In the genomic region with DNA sequence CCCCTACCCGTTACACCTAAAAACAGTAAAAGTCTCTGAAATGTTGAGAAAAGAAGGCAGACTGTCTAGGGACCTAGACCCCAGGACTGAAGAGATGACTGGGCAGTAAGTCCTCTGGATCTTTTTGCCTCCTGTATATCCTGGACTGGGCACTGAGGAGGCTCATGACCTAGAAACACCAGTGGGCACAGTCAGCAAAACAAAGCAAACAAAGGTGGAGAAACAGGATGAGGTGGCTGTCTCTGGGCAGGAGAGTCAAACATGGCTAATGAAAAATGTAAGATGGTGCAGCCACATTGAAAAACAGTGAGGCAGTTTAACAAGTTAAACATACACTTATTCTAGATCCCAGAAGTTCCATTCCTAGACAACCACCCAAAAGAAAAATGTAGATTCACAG, we compare ENCODE assay signal across 30 cellular contexts. TPM values are rescaled to one million over a fixed set of nuclear protein-coding genes. Genes with fewer than 3 reads are reported as not detected.
DNase-seq lines count a peak whose midpoint lies in the region; ATAC-seq, FAIRE-seq and TF ChIP-seq lines count a peak whose summit lies in the region.
"Had no signal": no experiment of that assay in that cellular context is flagged by ENCODE, and none has a peak within 500 bp of the region (broad histone marks: within the 10 kb centered on the region; RNA-seq: fewer than 3 reads in every experiment).

No MANE protein-coding gene starts in this region.

- TF ChIP-seq RAD21 in A549 (conservative IDR thresholded peaks at IDR 0.05 in 1 of 2, IDR thresholded peaks at IDR 0.05 in 1 of 2) = no peak
- TF ChIP-seq RAD21 in HepG2 (CRISPR knock-in tag; IDR thresholded peaks at IDR 0.05) = no peak

- no peaks in the 10 kb centered on the region for H3K79me1 ChIP-seq in neuronal stem cell (ENCODE audit: low read depth, low read length)

- TF ChIP-seq POLR2A in A549 (IDR thresholded peaks at IDR 0.05; ENCODE audit: low read length) (no peak), HepG2 (IDR thresholded peaks at IDR 0.05; ENCODE audit: insufficient read depth in 1 of 2, low read depth in 2 of 2, low read length in 2 of 2) (no peak)

- H3K79me2 ChIP-seq in HepG2 (ENCODE audit: insufficient read depth, low read length) = no peaks in the 10 kb centered on the region

- POLR2A ChIA-PET in A549 (lab: Yijun Ruan, JAX) (no interaction called here), HepG2 (lab: Yijun Ruan, JAX) (no interaction called here)

- CTCF ChIA-PET in A549 (lab: Yijun Ruan, JAX) = no interaction called here
- CTCF ChIA-PET in HepG2 (lab: Yijun Ruan, JAX; ENCODE audit: low intra/inter-chr PET ratio, low total read pairs) = no interaction called here

- H3K9me3 ChIP-seq in A549 (peaks cover 5% of the 10 kb centered on the region; the same call in 1 of the 3 replicates), HepG2 (ENCODE audit: low read length) (peaks cover 31% of the 10 kb centered on the region), neuronal stem cell (replicated peaks in 1 of 2; ENCODE audit: control insufficient read depth in 2 of 2, insufficient read depth in 1 of 2, low read depth in 1 of 2, low read length in 2 of 2) (no peaks in the 10 kb centered on the region)
- H3K9me3 ChIP-seq: BE2C, BLaER1 had no signal

- no peaks in the 10 kb centered on the region for H3K27me3 ChIP-seq in HepG2 (ENCODE audit: control insufficient read depth in 1 of 2, insufficient read depth in 2 of 2, low read length in 2 of 2)
- H3K27me3 ChIP-seq in neuronal stem cell (ENCODE audit: control insufficient read depth in 3 of 3, insufficient read depth in 3 of 3, low read depth in 1 of 3, low read length in 3 of 3) = no peaks in the 10 kb centered on the region
- H3K27me3 ChIP-seq: BE2C, BLaER1 had no signal

- TF ChIP-seq EP300 in A549 (IDR thresholded peaks at IDR 0.05) (no peak), HepG2 (IDR thresholded peaks at IDR 0.05; ENCODE audit: low read depth in 2 of 2, low read length in 2 of 2) (no peak), HepG2 (CRISPR knock-in tag; IDR thresholded peaks at IDR 0.05; ENCODE audit: borderline replicate concordance) (no peak)

- no peak overlapping the region for H2BK5ac ChIP-seq in neuronal stem cell (ENCODE audit: low read length)

- H3K4me2 ChIP-seq in A549 (no peak overlapping the region), HepG2 (ENCODE audit: low read depth, low read length) (no peak overlapping the region), neuronal stem cell (ENCODE audit: insufficient read depth, low read length, poor library complexity, severe bottlenecking) (no peak overlapping the region)
- H3K4me2 ChIP-seq: BLaER1 had no signal

- no peak overlapping the region for H4K91ac ChIP-seq in neuronal stem cell (ENCODE audit: low read depth, low read length, poor library complexity)

- no peak overlapping the region for H4K8ac ChIP-seq in neuronal stem cell (ENCODE audit: low read depth, low read length)

- H3K36me3 ChIP-seq in HepG2 (replicated peaks in 1 of 2; ENCODE audit: control insufficient read depth in 1 of 2, insufficient read depth in 2 of 2, low read length in 2 of 2) = no peaks in the 10 kb centered on the region
- H3K36me3 ChIP-seq in neuronal stem cell (replicated peaks in 1 of 2; ENCODE audit: control insufficient read depth in 2 of 2, insufficient read depth in 2 of 2, low read length in 2 of 2) = no peaks in the 10 kb centered on the region
- H3K36me3 ChIP-seq: BE2C, BLaER1 had no signal

- BruUV-seq in HepG2 (replicated peaks; lab: Mats Ljungman, UMichigan) = no TSS peak

- no peak overlapping the region for H3K4ac ChIP-seq in neuronal stem cell (ENCODE audit: low read length)

- DNase-seq in A549 (ENCODE audit: low read depth in 1 of 2, low spot score in 1 of 2) (no peak), HepG2 (ENCODE audit: low spot score) (no peak), neuronal stem cell (ENCODE audit: low spot score) (no peak), NCI-H2171 (lab: John Stamatoyannopoulos, UW) (no peak), NCI-H2029 treated with DMSO at 0.1 percent for 48 hours (lab: John Stamatoyannopoulos, UW) (no peak)
- DNase-seq: ACHN; BE2C; C1 segment of cervical spinal cord; CD4-positive, alpha-beta memory T cell; CD4-positive, CD25-positive, alpha-beta regulatory T cell; CD8-positive, alpha-beta memory T cell; COR-L47; DMS 273 treated with DMSO at 0.1 percent for 48 hours; DMS153; DMS53; DMS79; DND-41; EL; GDM1 had no signal

- no peak overlapping the region for H3K14ac ChIP-seq in neuronal stem cell (ENCODE audit: low read length)

- H2BK120ac ChIP-seq in neuronal stem cell (ENCODE audit: low read depth, low read length) = no peak overlapping the region

- no peak overlapping the region for H2BK12ac ChIP-seq in neuronal stem cell (ENCODE audit: low read length)

- WGBS in A549 (ENCODE audit: missing lambda C conversion rate) = 59% methylated on average over 1 of the region's 1 CpG
- WGBS in HepG2 (ENCODE audit: low lambda C conversion rate) = 87% methylated on average over 1 of the region's 1 CpG
- WGBS in neuronal stem cell (ENCODE audit: extremely low coverage in 2 of 2, insufficient read length in 2 of 2, insufficient replicate concordance in 1 of 2), 2 donors = no CpG with 5 or more reads among the region's 1 CpG

- in situ Hi-C loops in HepG2 (cut with HindIII; ENCODE audit: extremely low pct_ligation_motif_present, low pct_unique_long_range_greater_than_20kb) = no loop called here

- H2BK15ac ChIP-seq in neuronal stem cell (ENCODE audit: low read length) = no peak overlapping the region

- H3K4me1 ChIP-seq in A549 = peaks cover 9% of the 10 kb centered on the region; the same call in 1 of the 3 replicates
- peaks cover 33% of the 10 kb centered on the region for H3K4me1 ChIP-seq in HepG2 (ENCODE audit: insufficient read depth, low read length)
- no peaks in the 10 kb centered on the region for H3K4me1 ChIP-seq in neuronal stem cell (ENCODE audit: control insufficient read depth in 2 of 2, insufficient read depth in 1 of 2, low read depth in 1 of 2, low read length in 2 of 2)
- H3K4me1 ChIP-seq: BE2C, BLaER1 had no signal

- no peak for ATAC-seq in A549
- ATAC-seq in HepG2 = no peak
- ATAC-seq: GM12878 had no signal

- intact Hi-C loops in HepG2 (cut with micrococcal nuclease; ENCODE audit: unreplicated experiment) = loop anchor here (5.0 kb wide), 1 partner anchor 95 kb away; no protein-coding TSS in a partner anchor

- H3K9ac ChIP-seq in HepG2 (ENCODE audit: insufficient read depth, low read depth, low read length) (no peak overlapping the region), neuronal stem cell (ENCODE audit: low read depth, low read length, poor library complexity) (peak overlapping the region; percentile 34)
- H3K9ac ChIP-seq: BLaER1 had no signal

- H4K20me1 ChIP-seq in HepG2 (ENCODE audit: insufficient read depth, low read length) = no peaks in the 10 kb centered on the region
- H4K20me1 ChIP-seq: BLaER1 had no signal

- H3K4me3 ChIP-seq in A549 = no peak overlapping the region
- H3K4me3 ChIP-seq in HepG2 (replicated peaks in 1 of 3; ENCODE audit: insufficient read depth in 1 of 3, low read depth in 2 of 3, low read length in 3 of 3) = no peak overlapping the region
- no peak overlapping the region for H3K4me3 ChIP-seq in neuronal stem cell (ENCODE audit: low read length in 2 of 2)
- H3K4me3 ChIP-seq: BLaER1, GM12878 had no signal

- TF ChIP-seq CTCF in A549 (IDR thresholded peaks at IDR 0.05) (no peak), HepG2 (CRISPR knock-in tag; IDR thresholded peaks at IDR 0.05) (no peak)

- no peak overlapping the region for H2AFZ ChIP-seq in HepG2 (ENCODE audit: low read length)
- H2AFZ ChIP-seq in neuronal stem cell (ENCODE audit: low read length) = no peak overlapping the region

- no peak overlapping the region for H2AK5ac ChIP-seq in neuronal stem cell (ENCODE audit: low read depth, low read length)

- FAIRE-seq in A549 (lab: Jason Lieb, UNC) (no peak), HepG2 (lab: Jason Lieb, UNC) (no peak)
- FAIRE-seq: GM12878, GM12892, GM18507 had no signal

- H3K27ac ChIP-seq in A549 (no peak overlapping the region), HepG2 (ENCODE audit: extremely low read length, insufficient read depth, low read length) (peak overlapping the region; percentile 36), neuronal stem cell (replicated peaks; ENCODE audit: low read length) (no peak overlapping the region)
- H3K27ac ChIP-seq: 22Rv1, BLaER1 had no signal

- H3K18ac ChIP-seq in neuronal stem cell (ENCODE audit: low read length) = no peak overlapping the region

- H3K23ac ChIP-seq in neuronal stem cell (ENCODE audit: low read depth, low read length, poor library complexity) = no peak overlapping the region

RNA-seq across cellular contexts. Expression of gene AKR1C4, which starts 45.9 kb away (rescaled TPM):
- polyA plus RNA-seq in A549 (2011; rRNA removed) (1.1 and 1.2 TPM in 2 replicates), A549 (2017; fragmentation: RNase III; extraction: RNeasy Plus Mini Kit Qiagen cat#74134 plus additional on column Dnase treatment) (0.37 to 0.58 TPM (median 0.54 TPM) in 3 replicates), HepG2 (2011; rRNA removed) (1.3 and 1.6 TPM in 2 replicates)
- 0.34 and 0.60 TPM in 2 replicates for polyA plus RNA-seq in A549 (2012; cell fraction: cytosol; rRNA removed)
- polyA plus RNA-seq in A549 (2012; cell fraction: nucleus; rRNA removed) = 0.25 and 0.26 TPM in 2 replicates
- polyA minus RNA-seq in A549 (2011; rRNA and poly(A)+ RNA removed) = 0.45 and 0.49 TPM in 2 replicates
- total RNA-seq in HepG2 (2016; rRNA removed; fragmentation: Illumina TruSeq; extraction: Trizol) = 0.18 and 0.28 TPM in 2 replicates
- not detected in 2 replicates for total RNA-seq in HepG2 (2016; cell fraction: cytosol; rRNA removed; fragmentation: Illumina TruSeq; extraction: Trizol; ENCODE audit: low read depth)
- total RNA-seq in HepG2 (2016; cell fraction: insoluble cytoplasmic fraction; rRNA removed; fragmentation: Illumina TruSeq; extraction: Trizol) = 0.13 and 0.48 TPM in 2 replicates
- total RNA-seq in HepG2 (2016; cell fraction: membrane; rRNA removed; fragmentation: Illumina TruSeq; extraction: Trizol) = not detected in 2 replicates
- not detected in 2 replicates for total RNA-seq in HepG2 (2016; cell fraction: nucleus; rRNA removed; fragmentation: Illumina TruSeq; extraction: Trizol)
- polyA plus RNA-seq in HepG2 (2011; cell fraction: cytosol; rRNA removed) = 0.72 and 2.1 TPM in 2 replicates
- polyA plus RNA-seq in HepG2 (2011; cell fraction: nucleus; rRNA removed) = 0.34 and 0.78 TPM in 2 replicates
- 3.4 and 4.1 TPM in 2 replicates for polyA plus RNA-seq in HepG2 (2012)
- not detected in 2 replicates for polyA plus RNA-seq in HepG2 (2016; cell fraction: cytosol; fragmentation: Illumina TruSeq; extraction: Trizol; ENCODE audit: low read depth)
- polyA plus RNA-seq in HepG2 (2016; cell fraction: insoluble cytoplasmic fraction; fragmentation: Illumina TruSeq; extraction: Trizol; ENCODE audit: low read depth) = 0.35 and 0.46 TPM in 2 replicates
- polyA plus RNA-seq in HepG2 (2016; cell fraction: membrane; fragmentation: Illumina TruSeq; extraction: Trizol; ENCODE audit: low read depth) = not detected in 2 replicates
- not detected in 2 replicates for polyA plus RNA-seq in HepG2 (2016; cell fraction: nucleus; fragmentation: Illumina TruSeq; extraction: Trizol; ENCODE audit: insufficient read depth, low read depth)
- polyA minus RNA-seq in HepG2 (2011; rRNA and poly(A)+ RNA removed; ENCODE audit: low replicate concordance) = 0.28 TPM in 1 of 2 replicates, not detected in the other
- 0.88 TPM in 1 of 2 replicates, not detected in the other for polyA minus RNA-seq in HepG2 (2011; cell fraction: cytosol; rRNA and poly(A)+ RNA removed)
- polyA minus RNA-seq in HepG2 (2011; cell fraction: nucleus; rRNA and poly(A)+ RNA removed) = 0.52 and 1.5 TPM in 2 replicates
- not detected for polyA plus RNA-seq in neuronal stem cell (2013, experiment 1 of 2)
- not detected for polyA plus RNA-seq in neuronal stem cell (2013, experiment 2 of 2)
- total RNA-seq: A172; A673; CD4-positive, alpha-beta memory T cell; CD4-positive, CD25-positive, alpha-beta regulatory T cell; CD8-positive, alpha-beta memory T cell; Daoy; G401; GM12878 had no signal
- polyA plus RNA-seq: AG04450; CD14-positive monocyte; CD4-positive, alpha-beta memory T cell; CD4-positive, CD25-positive, alpha-beta regulatory T cell; CD8-positive, alpha-beta memory T cell had no signal

RNA-seq across cellular contexts. Expression of gene AKR1C8, which starts 57.6 kb away (rescaled TPM):
- 0.52 and 0.62 TPM in 2 replicates for polyA plus RNA-seq in A549 (2011; rRNA removed)
- polyA plus RNA-seq in A549 (2012; cell fraction: cytosol; rRNA removed) = 0.05 and 0.12 TPM in 2 replicates
- polyA plus RNA-seq in A549 (2012; cell fraction: nucleus; rRNA removed) = 0.36 and 0.47 TPM in 2 replicates
- polyA plus RNA-seq in A549 (2017; fragmentation: RNase III; extraction: RNeasy Plus Mini Kit Qiagen cat#74134 plus additional on column Dnase treatment) = 0.10 to 0.16 TPM (median 0.13 TPM) in 3 replicates
- polyA minus RNA-seq in A549 (2011; rRNA and poly(A)+ RNA removed) = 0.78 and 0.95 TPM in 2 replicates
- not detected in 2 replicates for total RNA-seq in HepG2 (2016; rRNA removed; fragmentation: Illumina TruSeq; extraction: Trizol)
- not detected in 2 replicates for total RNA-seq in HepG2 (2016; cell fraction: cytosol; rRNA removed; fragmentation: Illumina TruSeq; extraction: Trizol; ENCODE audit: low read depth)
- not detected in 2 replicates for total RNA-seq in HepG2 (2016; cell fraction: insoluble cytoplasmic fraction; rRNA removed; fragmentation: Illumina TruSeq; extraction: Trizol)
- total RNA-seq in HepG2 (2016; cell fraction: membrane; rRNA removed; fragmentation: Illumina TruSeq; extraction: Trizol) = not detected in 2 replicates
- total RNA-seq in HepG2 (2016; cell fraction: nucleus; rRNA removed; fragmentation: Illumina TruSeq; extraction: Trizol) = not detected in 2 replicates
- 0.03 and 0.12 TPM in 2 replicates for polyA plus RNA-seq in HepG2 (2011; rRNA removed)
- polyA plus RNA-seq in HepG2 (2011; cell fraction: cytosol; rRNA removed) = not detected in 2 replicates
- 0.09 and 0.16 TPM in 2 replicates for polyA plus RNA-seq in HepG2 (2011; cell fraction: nucleus; rRNA removed)
- polyA plus RNA-seq in HepG2 (2012) = 0.12 TPM in 1 of 2 replicates, not detected in the other
- not detected in 2 replicates for polyA plus RNA-seq in HepG2 (2016; cell fraction: cytosol; fragmentation: Illumina TruSeq; extraction: Trizol; ENCODE audit: low read depth)
- polyA plus RNA-seq in HepG2 (2016; cell fraction: insoluble cytoplasmic fraction; fragmentation: Illumina TruSeq; extraction: Trizol; ENCODE audit: low read depth) = not detected in 2 replicates
- polyA plus RNA-seq in HepG2 (2016; cell fraction: membrane; fragmentation: Illumina TruSeq; extraction: Trizol; ENCODE audit: low read depth) = not detected in 2 replicates
- polyA plus RNA-seq in HepG2 (2016; cell fraction: nucleus; fragmentation: Illumina TruSeq; extraction: Trizol; ENCODE audit: insufficient read depth, low read depth) = not detected in 2 replicates
- polyA minus RNA-seq in HepG2 (2011; rRNA and poly(A)+ RNA removed; ENCODE audit: low replicate concordance) = 0.14 TPM in 1 of 2 replicates, not detected in the other
- polyA minus RNA-seq in HepG2 (2011; cell fraction: cytosol; rRNA and poly(A)+ RNA removed) = not detected in 2 replicates
- polyA minus RNA-seq in HepG2 (2011; cell fraction: nucleus; rRNA and poly(A)+ RNA removed) = 0.62 and 0.64 TPM in 2 replicates
- polyA plus RNA-seq in neuronal stem cell (2013, experiment 1 of 2) = not detected
- not detected for polyA plus RNA-seq in neuronal stem cell (2013, experiment 2 of 2)
- total RNA-seq: A172, Daoy, G401, GM12878 had no signal
- polyA plus RNA-seq: AG04450; CD14-positive monocyte; CD4-positive, alpha-beta memory T cell; CD8-positive, alpha-beta memory T cell had no signal

Comparison
In these comparisons a context has a peak if more than half of its experiments do, and no peak if none do; other contexts are left out.
1. Of the 38 proteins assayed by ChIP-seq in both HepG2 and A549: peak only in HepG2: FOSL2 and RFX5; only in A549: none; in both: MAFK; in neither: 35.